Comparison of ENCODE assay signal across 9 cellular contexts in the genomic region with DNA sequence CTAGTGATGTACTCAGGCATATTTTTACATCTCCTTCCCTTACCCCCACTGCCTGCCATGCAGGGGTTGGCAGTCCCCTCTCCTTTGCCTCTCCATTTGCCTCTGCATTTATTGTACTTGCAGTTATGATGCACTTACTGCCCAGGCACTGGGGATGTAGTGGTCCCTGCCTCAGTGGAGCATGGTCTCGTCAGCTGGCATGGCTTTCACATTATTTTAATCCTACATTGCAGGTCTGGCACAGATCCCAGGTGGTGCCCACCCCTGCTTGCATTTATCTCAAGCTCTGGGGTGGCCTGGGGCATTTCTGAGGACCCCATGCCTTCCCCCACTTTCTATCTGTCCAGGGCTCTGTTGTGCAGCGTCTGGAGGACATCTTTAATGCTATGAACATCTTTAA. TPM values are rescaled to one million over a fixed set of nuclear protein-coding genes. Genes with fewer than 3 reads are reported as not detected.
"Had no signal": no experiment of that assay in that cellular context is flagged by ENCODE, and none has a peak within 500 bp of the region (broad histone marks: within the 10 kb centered on the region; RNA-seq: fewer than 3 reads in every experiment).

No MANE protein-coding gene starts in this region.

- H3K9me3 Mint-ChIP-seq: HFFc6, IgD-negative memory B cell had no signal

- H3K4me3 ChIP-seq: GM23248, HAP-1 had no signal

- H3K27ac Mint-ChIP-seq: HFFc6, IgD-negative memory B cell had no signal

- H3K36me3 Mint-ChIP-seq: IgD-negative memory B cell had no signal

- DNase-seq: GM23248, GOT3, H7, HFFc6 had no signal

- H3K9me3 ChIP-seq: HAP-1 had no signal

- H3K9ac ChIP-seq: GM23248 had no signal

- H3K27ac ChIP-seq: GM23248, HL-60 had no signal

- ATAC-seq: HCT116, HepG2 had no signal

- FAIRE-seq: HepG2 had no signal

- H3K4me3 Mint-ChIP-seq: HFFc6 had no signal

- H2AFZ ChIP-seq: GM23248 had no signal

- H3K36me3 ChIP-seq: HAP-1 had no signal

RNA-seq across cellular contexts. Expression of a gene that starts 23.2 kb away (rescaled TPM):
- total RNA-seq: GM23248, H7 had no signal
- polyA plus RNA-seq: GM23248 had no signal
